ENCODE assay signal across 20 cellular contexts in the genomic region with DNA sequence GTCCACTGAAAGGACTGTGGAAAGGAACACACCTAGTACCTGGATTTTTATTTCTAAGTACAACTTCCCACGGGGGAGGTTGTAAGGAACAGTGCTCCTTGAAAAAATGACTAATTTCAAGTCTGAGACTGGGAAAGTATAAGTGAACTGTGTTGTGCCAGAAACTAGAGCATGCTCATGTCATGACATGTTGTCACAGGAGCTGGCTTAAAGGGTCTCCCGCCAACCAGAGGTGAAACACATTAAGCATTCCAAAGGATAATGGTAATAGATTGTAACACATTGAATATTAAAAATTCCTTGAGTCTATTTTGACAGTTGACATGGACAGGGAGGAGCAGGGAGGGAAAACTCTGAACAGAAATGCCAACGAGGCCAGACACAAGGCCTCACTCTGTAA. TPM values are rescaled to one million over a fixed set of nuclear protein-coding genes. Genes with fewer than 3 reads are reported as not detected.
A peak's percentile ranks its signal among the peaks of the same experiment; 100 is the strongest.
DNase-seq lines count a peak whose midpoint lies in the region; ATAC-seq, FAIRE-seq and TF ChIP-seq lines count a peak whose summit lies in the region.
"Had no signal": no experiment of that assay in that cellular context is flagged by ENCODE, and none has a peak within 500 bp of the region (broad histone marks: within the 10 kb centered on the region; RNA-seq: fewer than 3 reads in every experiment).

No MANE protein-coding gene starts in this region.

- no peak for DNase-seq in stimulated activated naive CD8-positive, alpha-beta T cell treated with anti-CD3 and anti-CD28 coated beads, Interleukin-15, amount 100 ng/mL, for 72 hours
- DNase-seq in bronchial epithelial cell (ENCODE audit: low read depth) (peak; percentile 85), natural killer cell (no peak), uterus (no peak), Karpas-422 (no peak), NCI-H1048 (lab: John Stamatoyannopoulos, UW) (no peak), COLO668 (lab: John Stamatoyannopoulos, UW; ENCODE audit: unreplicated experiment) (no peak)
- DNase-seq: activated naive CD4-positive, alpha-beta T cell treated with anti-CD3 and anti-CD28 coated beads for 36 hours; caudate nucleus; hippocampal formation; NCI-H1105; NCI-H2081; NCI-H446; right cardiac atrium; SIG-M5 had no signal

- H3K27me3 Mint-ChIP-seq in stimulated activated naive CD8-positive, alpha-beta T cell treated with anti-CD3 and anti-CD28 coated beads, Interleukin-15, Interleukin-2, amounts not matched to agents 100 ng/mL and 50 ng/mL, for 24 hours: no peaks in the 10 kb centered on the region
- no peaks in the 10 kb centered on the region for H3K27me3 Mint-ChIP-seq in stimulated activated naive CD8-positive, alpha-beta T cell treated with anti-CD3 and anti-CD28 coated beads, Interleukin-15, amount 100 ng/mL, for 72 hours
- H3K27me3 Mint-ChIP-seq in natural killer cell (ENCODE audit: low read depth in 2 of 2): no peaks in the 10 kb centered on the region

- H3K4me1 Mint-ChIP-seq in stimulated activated naive CD8-positive, alpha-beta T cell treated with anti-CD3 and anti-CD28 coated beads, Interleukin-15, Interleukin-2, amounts not matched to agents 100 ng/mL and 50 ng/mL, for 24 hours (ENCODE audit: low read depth): peaks cover 60% of the 10 kb centered on the region
- peaks cover 52% of the 10 kb centered on the region for H3K4me1 Mint-ChIP-seq in stimulated activated naive CD8-positive, alpha-beta T cell treated with anti-CD3 and anti-CD28 coated beads, Interleukin-15, amount 100 ng/mL, for 72 hours
- peaks cover 68 to 73% of the 10 kb centered on the region in 2 donors for H3K4me1 Mint-ChIP-seq in natural killer cell

- no peak for ATAC-seq in stimulated activated naive CD8-positive, alpha-beta T cell treated with anti-CD3 and anti-CD28 coated beads, Interleukin-15, amount 100 ng/mL, for 72 hours
- ATAC-seq in natural killer cell: no peak
- ATAC-seq: GM23338, right cardiac atrium had no signal

- FAIRE-seq in bronchial epithelial cell (lab: Jason Lieb, UNC): no peak
- FAIRE-seq: frontal cortex had no signal

- H3K4me1 ChIP-seq in uterus (peaks cover 19 to 34% of the 10 kb centered on the region in 2 donors), Karpas-422 (ENCODE audit: low read length) (no peaks in the 10 kb centered on the region)

- H3K27me3 ChIP-seq in bronchial epithelial cell (ENCODE audit: control insufficient read depth, insufficient read depth, low read length) (no peaks in the 10 kb centered on the region), uterus (no peaks in the 10 kb centered on the region), Karpas-422 (ENCODE audit: low read length) (no peaks in the 10 kb centered on the region)
- H3K27me3 ChIP-seq: suprapubic skin had no signal

- H3K9ac ChIP-seq in Karpas-422 (ENCODE audit: low read length): no peak overlapping the region

- no peak overlapping the region for H2AFZ ChIP-seq in Karpas-422 (ENCODE audit: low read length)
- H2AFZ ChIP-seq: GM23338 had no signal

- H3K27ac ChIP-seq in uterus (peak overlapping the region; percentile 40 to 98), Karpas-422 (ENCODE audit: low read length) (no peak overlapping the region)
- H3K27ac ChIP-seq: C4-2B, suprapubic skin had no signal

- H3K9me3 Mint-ChIP-seq in stimulated activated naive CD8-positive, alpha-beta T cell treated with anti-CD3 and anti-CD28 coated beads, Interleukin-15, Interleukin-2, amounts not matched to agents 100 ng/mL and 50 ng/mL, for 24 hours: no peaks in the 10 kb centered on the region
- H3K9me3 Mint-ChIP-seq in stimulated activated naive CD8-positive, alpha-beta T cell treated with anti-CD3 and anti-CD28 coated beads, Interleukin-15, amount 100 ng/mL, for 72 hours: no peaks in the 10 kb centered on the region
- no peaks in the 10 kb centered on the region for H3K9me3 Mint-ChIP-seq in natural killer cell
- H3K9me3 Mint-ChIP-seq: activated naive CD4-positive, alpha-beta T cell treated with anti-CD3 and anti-CD28 coated beads for 36 hours; GM23338 had no signal

- no peaks in the 10 kb centered on the region for H3K9me2 ChIP-seq in Karpas-422 (replicated peaks; ENCODE audit: insufficient read depth, low read length)

- H3K36me3 ChIP-seq in bronchial epithelial cell (ENCODE audit: control insufficient read depth, insufficient read depth, low read length) (no peaks in the 10 kb centered on the region), uterus (no peaks in the 10 kb centered on the region), Karpas-422 (ENCODE audit: insufficient read depth, low read length) (no peaks in the 10 kb centered on the region)

- intact Hi-C loops in natural killer cell (cut with micrococcal nuclease): no loop called here
- intact Hi-C loops in uterus (cut with DNase I; ENCODE audit: low total_unique reads): no loop called here

- no peaks in the 10 kb centered on the region for H4K20me1 ChIP-seq in Karpas-422 (ENCODE audit: insufficient read depth, low read depth, low read length)

- TF ChIP-seq POLR2A in uterus (IDR thresholded peaks at IDR 0.05): no peak

- H3K4me3 Mint-ChIP-seq in stimulated activated naive CD8-positive, alpha-beta T cell treated with anti-CD3 and anti-CD28 coated beads, Interleukin-15, Interleukin-2, amounts not matched to agents 100 ng/mL and 50 ng/mL, for 24 hours: no peak overlapping the region
- H3K4me3 Mint-ChIP-seq in stimulated activated naive CD8-positive, alpha-beta T cell treated with anti-CD3 and anti-CD28 coated beads, Interleukin-15, amount 100 ng/mL, for 72 hours: no peak overlapping the region
- H3K4me3 Mint-ChIP-seq in natural killer cell: no peak overlapping the region
- H3K4me3 Mint-ChIP-seq: activated naive CD4-positive, alpha-beta T cell treated with anti-CD3 and anti-CD28 coated beads for 36 hours; GM23338 had no signal

- no peak for TF ChIP-seq CTCF in bronchial epithelial cell (IDR thresholded peaks at IDR 0.05; ENCODE audit: insufficient read depth, low read length, severe bottlenecking)
- no peak for TF ChIP-seq CTCF in natural killer cell (IDR thresholded peaks at IDR 0.05)
- TF ChIP-seq CTCF in uterus (IDR thresholded peaks at IDR 0.05): no peak

- no peaks in the 10 kb centered on the region for H3K79me2 ChIP-seq in Karpas-422 (ENCODE audit: low read length)

- H3K4me2 ChIP-seq in Karpas-422 (ENCODE audit: low read depth, low read length, poor library complexity, severe bottlenecking): no peak overlapping the region
- H3K4me2 ChIP-seq: GM23338 had no signal

- peak overlapping the region; percentile 80 for H3K27ac Mint-ChIP-seq in stimulated activated naive CD8-positive, alpha-beta T cell treated with anti-CD3 and anti-CD28 coated beads, Interleukin-15, Interleukin-2, amounts not matched to agents 100 ng/mL and 50 ng/mL, for 24 hours
- H3K27ac Mint-ChIP-seq in stimulated activated naive CD8-positive, alpha-beta T cell treated with anti-CD3 and anti-CD28 coated beads, Interleukin-15, amount 100 ng/mL, for 72 hours: no peak overlapping the region
- peak overlapping the region; percentile 13 to 85 for H3K27ac Mint-ChIP-seq in natural killer cell
- H3K27ac Mint-ChIP-seq: activated naive CD4-positive, alpha-beta T cell treated with anti-CD3 and anti-CD28 coated beads for 36 hours; GM23338 had no signal

- H3K4me3 ChIP-seq in bronchial epithelial cell (ENCODE audit: low read depth, low read length) (no peak overlapping the region), uterus (no peak overlapping the region), Karpas-422 (ENCODE audit: low read length) (no peak overlapping the region)
- H3K4me3 ChIP-seq: GM23338, suprapubic skin had no signal

- H3K9me3 ChIP-seq in uterus: no peaks in the 10 kb centered on the region
- no peaks in the 10 kb centered on the region for H3K9me3 ChIP-seq in Karpas-422 (ENCODE audit: low read length)
- H3K9me3 ChIP-seq: suprapubic skin had no signal

- H3K36me3 Mint-ChIP-seq in stimulated activated naive CD8-positive, alpha-beta T cell treated with anti-CD3 and anti-CD28 coated beads, Interleukin-15, Interleukin-2, amounts not matched to agents 100 ng/mL and 50 ng/mL, for 24 hours (ENCODE audit: low read depth): peaks cover 6% of the 10 kb centered on the region
- H3K36me3 Mint-ChIP-seq in natural killer cell: no peaks in the 10 kb centered on the region

RNA-seq across cellular contexts. Expression of gene ATP2B4, which starts 6.3 kb away (rescaled TPM):
- total RNA-seq in bronchial epithelial cell: 27.4 and 71.7 TPM in 2 replicates
- total RNA-seq in natural killer cell: 100 to 1,000 TPM; 175 to 235 (median 196) TPM
- total RNA-seq in uterus: 100 to 1,000 TPM in 3 of 4 donors, 10 to 100 TPM in 1; 82.6 to 464 (median 215) TPM
- 2.5 and 2.7 TPM in 2 replicates for total RNA-seq in Karpas-422 (2014; rRNA removed; shearing (Covaris generic); ENCODE audit: low replicate concordance)

Comparison
In these comparisons a context has a peak if more than half of its experiments do, and no peak if none do; other contexts are left out.
1. H3K27ac Mint-ChIP-seq: peak in stimulated activated naive CD8-positive, alpha-beta T cell treated with anti-CD3 and anti-CD28 coated beads, Interleukin-15, Interleukin-2, amounts not matched to agents 100 ng/mL and 50 ng/mL, for 24 hours (single experiment) and natural killer cell (2 of 2); none in stimulated activated naive CD8-positive, alpha-beta T cell treated with anti-CD3 and anti-CD28 coated beads, Interleukin-15, amount 100 ng/mL, for 72 hours (0 of 2).